25 cellular contexts compared by ENCODE assay signal in genomic region chr1:58398714-58399113, GRCh38.
DNase-seq lines count a peak whose midpoint lies in the region; ATAC-seq, FAIRE-seq and TF ChIP-seq lines count a peak whose summit lies in the region.
"Had no signal": no experiment of that assay in that cellular context is flagged by ENCODE, and none has a peak within 500 bp of the region (broad histone marks: within the 10 kb centered on the region; RNA-seq: fewer than 3 reads in every experiment).

No MANE protein-coding gene starts in this region.

- in situ Hi-C loops in HepG2 (cut with HindIII; ENCODE audit: extremely low pct_ligation_motif_present, low pct_unique_long_range_greater_than_20kb) = no loop called here

- no peak overlapping the region for H4K5ac ChIP-seq in H1 (ENCODE audit: insufficient read length, low read depth, low read length)

- 5% methylated on average over 1 of the region's 1 CpG for WGBS in HepG2 (ENCODE audit: low lambda C conversion rate)
- WGBS in right lobe of liver (ENCODE audit: insufficient coverage, low coverage, low lambda C conversion rate, missing lambda C conversion rate) = 73% methylated on average over 1 of the region's 1 CpG
- WGBS in H1 (ENCODE audit: extremely low coverage in 1 of 2, insufficient coverage in 1 of 2, insufficient read length in 1 of 2, insufficient replicate concordance in 2 of 2, low coverage in 1 of 2, low lambda C conversion rate in 2 of 2, missing lambda C conversion rate in 1 of 2), 2 experiments = 91% methylated on average over 1 of the region's 1 CpG; no CpG with 5 or more reads in 1 of the 2 experiments

- H3K4me3 ChIP-seq in HepG2 (replicated peaks in 1 of 3; ENCODE audit: insufficient read depth in 1 of 3, low read depth in 2 of 3, low read length in 3 of 3) (no peak overlapping the region), right lobe of liver (no peak overlapping the region), H1 (ENCODE audit: extremely low read depth in 1 of 4, insufficient read depth in 2 of 4, low read depth in 3 of 4, low read length in 4 of 4) (no peak overlapping the region)
- H3K4me3 ChIP-seq: BLaER1, GM23338, HAP-1 had no signal

- no peak for TF ChIP-seq RAD21 in HepG2 (CRISPR knock-in tag; IDR thresholded peaks at IDR 0.05)
- no peak for TF ChIP-seq RAD21 in H1 (IDR thresholded peaks at IDR 0.05 in 1 of 2, conservative IDR thresholded peaks at IDR 0.05 in 1 of 2; ENCODE audit: low read depth in 2 of 2, low read length in 2 of 2)

- H3K14ac ChIP-seq in H1 (ENCODE audit: insufficient read length) = no peak overlapping the region

- TF ChIP-seq POLR2A in HepG2 (IDR thresholded peaks at IDR 0.05; ENCODE audit: insufficient read depth in 1 of 2, low read depth in 2 of 2, low read length in 2 of 2) (no peak), right lobe of liver (IDR thresholded peaks at IDR 0.05) (no peak), H1 (IDR thresholded peaks at IDR 0.05; ENCODE audit: control extremely low read depth in 1 of 2, low read depth in 2 of 2, low read length in 2 of 2) (no peak)

- H3K79me2 ChIP-seq in HepG2 (ENCODE audit: insufficient read depth, low read length) (no peaks in the 10 kb centered on the region), H1 (ENCODE audit: control insufficient read depth in 1 of 2, insufficient read depth in 2 of 2, low read length in 2 of 2) (no peaks in the 10 kb centered on the region)

- H3K18ac ChIP-seq in H1 (ENCODE audit: extremely low read depth, low read length) = no peak overlapping the region

- FAIRE-seq in HepG2 (lab: Jason Lieb, UNC) = no peak
- FAIRE-seq in H1 (lab: Jason Lieb, UNC) = no peak
- FAIRE-seq: A204.1, D721Med, GM12892, GM19239, H54 had no signal

- DNase-seq in HepG2 (ENCODE audit: low spot score) = no peak
- DNase-seq in right lobe of liver = no peak
- DNase-seq in Kasumi-1 (lab: John Stamatoyannopoulos, UW) = peak; percentile 36 to 53
- DNase-seq in SKM-1 treated with dmso at 0.1 percent for 144 hours (lab: John Stamatoyannopoulos, UW; ENCODE audit: unreplicated experiment) = peak; percentile 83
- peak in 1 of 2 experiments; percentile 23 for DNase-seq in H1 (ENCODE audit: low read depth in 1 of 2, low spot score in 2 of 2)
- no peak for DNase-seq in activated CD8-positive, alpha-beta memory T cell treated with anti-CD3 and anti-CD28 coated beads, Interleukin-2, amount 50 U/mL, for 48 hours
- DNase-seq in COLO668 (lab: John Stamatoyannopoulos, UW; ENCODE audit: unreplicated experiment) = no peak
- DNase-seq: CD4-positive, CD25-positive, alpha-beta regulatory T cell; CD8-positive, alpha-beta T cell; DMS 273 treated with DMSO at 0.1 percent for 48 hours; DMS79; EL; GDM1; HFFc6 had no signal

- intact Hi-C loops in HepG2 (cut with micrococcal nuclease; ENCODE audit: unreplicated experiment) (no loop called here), right lobe of liver (cut with DNase I) (no loop called here)

- H2BK5ac ChIP-seq in H1 (ENCODE audit: low read depth, low read length) = no peak overlapping the region

- no peak overlapping the region for H2BK120ac ChIP-seq in H1 (replicated peaks; ENCODE audit: low read depth, low read length)

- no peak overlapping the region for H4K8ac ChIP-seq in H1 (ENCODE audit: extremely low read depth, insufficient read depth, low read length)

- CTCF ChIA-PET in HepG2 (lab: Yijun Ruan, JAX; ENCODE audit: low intra/inter-chr PET ratio, low total read pairs) = no interaction called here
- CTCF ChIA-PET in H1 (lab: Charles Lee; ENCODE audit: partially characterized antibody) = no interaction called here

- H3K9me3 ChIP-seq in HepG2 (ENCODE audit: low read length) (no peaks in the 10 kb centered on the region), right lobe of liver (no peaks in the 10 kb centered on the region), H1 (ENCODE audit: insufficient read depth in 2 of 2, low read depth in 1 of 2, low read length in 1 of 2) (no peaks in the 10 kb centered on the region)
- H3K9me3 ChIP-seq: BLaER1, HAP-1 had no signal

- H3K9ac ChIP-seq in HepG2 (ENCODE audit: insufficient read depth, low read depth, low read length) = no peak overlapping the region
- H3K9ac ChIP-seq in H1 (replicated peaks in 1 of 4; ENCODE audit: extremely low read depth in 1 of 4, low read depth in 3 of 4, low read length in 3 of 4) = no peak overlapping the region
- H3K9ac ChIP-seq: BLaER1 had no signal

- H3K4me1 ChIP-seq in HepG2 (ENCODE audit: insufficient read depth, low read length) = peaks cover 17% of the 10 kb centered on the region
- H3K4me1 ChIP-seq in right lobe of liver = no peaks in the 10 kb centered on the region
- peaks cover 2 to 15% (median 8%) of the 10 kb centered on the region in 4 experiments; a peak in 5 of 7 replicates for H3K4me1 ChIP-seq in H1 (replicated peaks in 1 of 4; ENCODE audit: control insufficient read depth in 3 of 4, insufficient read depth in 4 of 4, low read length in 3 of 4)
- H3K4me1 ChIP-seq: BLaER1, HAP-1 had no signal

- no peak overlapping the region for H4K91ac ChIP-seq in H1 (replicated peaks; ENCODE audit: insufficient read length, low read length)

- no peak overlapping the region for H3K56ac ChIP-seq in H1 (replicated peaks; ENCODE audit: insufficient read length, low read depth, low read length)

- BruUV-seq in HepG2 (replicated peaks; lab: Mats Ljungman, UMichigan) = no TSS peak

- POLR2A ChIA-PET in HepG2 (lab: Yijun Ruan, JAX) (no interaction called here), H1 (lab: Charles Lee; ENCODE audit: partially characterized antibody) (no interaction called here)

- TF ChIP-seq EP300 in HepG2 (IDR thresholded peaks at IDR 0.05; ENCODE audit: low read depth in 2 of 2, low read length in 2 of 2) = no peak
- no peak for TF ChIP-seq EP300 in HepG2 (CRISPR knock-in tag; IDR thresholded peaks at IDR 0.05; ENCODE audit: borderline replicate concordance)
- no peak for TF ChIP-seq EP300 in H1 (IDR thresholded peaks at IDR 0.05; ENCODE audit: borderline replicate concordance in 1 of 2, low read depth in 2 of 2, low read length in 2 of 2)

- H2AK5ac ChIP-seq in H1 (ENCODE audit: low read depth, low read length) = no peak overlapping the region

- H3K27ac ChIP-seq in HepG2 (ENCODE audit: extremely low read length, insufficient read depth, low read length) (no peak overlapping the region), right lobe of liver (no peak overlapping the region), H1 (ENCODE audit: low read depth, low read length) (no peak overlapping the region)
- H3K27ac ChIP-seq: 22Rv1, BLaER1, C4-2B had no signal

- TF ChIP-seq CTCF in HepG2 (CRISPR knock-in tag; IDR thresholded peaks at IDR 0.05) (no peak), right lobe of liver (IDR thresholded peaks at IDR 0.05) (no peak), H1 (IDR thresholded peaks at IDR 0.05; ENCODE audit: control extremely low read depth in 1 of 3, insufficient read depth in 1 of 3, low read depth in 1 of 3, low read length in 3 of 3) (no peak)

- H2AFZ ChIP-seq in HepG2 (ENCODE audit: low read length) = no peak overlapping the region
- no peak overlapping the region for H2AFZ ChIP-seq in H1 (ENCODE audit: low read length)
- H2AFZ ChIP-seq: GM23338 had no signal

- H3K79me1 ChIP-seq in H1 (ENCODE audit: low read depth, low read length) = no peaks in the 10 kb centered on the region

- H3K4ac ChIP-seq in H1 (replicated peaks; ENCODE audit: insufficient read length, low read depth, low read length) = no peak overlapping the region

- H3K36me3 ChIP-seq in HepG2 (replicated peaks in 1 of 2; ENCODE audit: control insufficient read depth in 1 of 2, insufficient read depth in 2 of 2, low read length in 2 of 2) = no peaks in the 10 kb centered on the region
- H3K36me3 ChIP-seq in right lobe of liver = no peaks in the 10 kb centered on the region
- no peaks in the 10 kb centered on the region for H3K36me3 ChIP-seq in H1 (ENCODE audit: control insufficient read depth in 2 of 4, insufficient read depth in 4 of 4, low read length in 3 of 4)
- H3K36me3 ChIP-seq: BLaER1, HAP-1 had no signal

- ATAC-seq in HepG2 (no peak), right lobe of liver (no peak), GM21528 (IDR thresholded peaks at IDR 0.05; ENCODE audit: low FRiP score, unreplicated experiment) (no peak)
- ATAC-seq: CD8-positive, alpha-beta T cell; GM23338 had no signal

- H3K23me2 ChIP-seq in H1 (ENCODE audit: low read depth, low read length) = no peaks in the 10 kb centered on the region

- no peak overlapping the region for H2BK15ac ChIP-seq in H1 (ENCODE audit: low read length)

- H2BK20ac ChIP-seq in H1 (ENCODE audit: low read length) = no peak overlapping the region

- H3K27me3 ChIP-seq in HepG2 (ENCODE audit: control insufficient read depth in 1 of 2, insufficient read depth in 2 of 2, low read length in 2 of 2) (no peaks in the 10 kb centered on the region), right lobe of liver (no peaks in the 10 kb centered on the region), H1 (replicated peaks in 1 of 4; ENCODE audit: control insufficient read depth in 3 of 4, extremely low read depth in 1 of 4, insufficient read depth in 3 of 4, low read length in 3 of 4) (no peaks in the 10 kb centered on the region)
- H3K27me3 ChIP-seq: BLaER1 had no signal

- H3K4me2 ChIP-seq in HepG2 (ENCODE audit: low read depth, low read length) (no peak overlapping the region), H1 (ENCODE audit: insufficient read depth in 1 of 2, low read depth in 2 of 2, low read length in 2 of 2) (no peak overlapping the region)
- H3K4me2 ChIP-seq: BLaER1, GM23338 had no signal

- H3K23ac ChIP-seq in H1 (ENCODE audit: insufficient read length) = no peak overlapping the region

- H2BK12ac ChIP-seq in H1 (ENCODE audit: low read depth, low read length) = no peak overlapping the region

- no peaks in the 10 kb centered on the region for H4K20me1 ChIP-seq in HepG2 (ENCODE audit: insufficient read depth, low read length)
- H4K20me1 ChIP-seq in H1 (replicated peaks in 1 of 2; ENCODE audit: control insufficient read depth in 1 of 2, insufficient read depth in 2 of 2, low read length in 2 of 2) = no peaks in the 10 kb centered on the region
- H4K20me1 ChIP-seq: BLaER1 had no signal

TF ChIP-seq in HepG2, 621 proteins besides CTCF, POLR2A, EP300 and RAD21:
- TF ChIP-seq NR1H2 (CRISPR knock-in tag; IDR thresholded peaks at IDR 0.05; ENCODE audit: borderline replicate concordance, low read depth) (no peak), ZNF629 (CRISPR knock-in tag; conservative IDR thresholded peaks at IDR 0.05) (0 out of 2 replicates have a peak, but pooled peaks have one; percentile 42)

TF ChIP-seq in H1, 55 proteins besides CTCF, POLR2A, EP300 and RAD21:
- no peak for TF ChIP-seq CHD1 (IDR thresholded peaks at IDR 0.05; ENCODE audit: low read depth, low read length)
- TF ChIP-seq CBX5 (IDR thresholded peaks at IDR 0.05; ENCODE audit: low read depth, low read length) = no peak
- TF ChIP-seq NANOG (IDR thresholded peaks at IDR 0.05; ENCODE audit: insufficient read depth, low read depth, low read length, poor library complexity, severe bottlenecking) = no peak
- TF ChIP-seq KDM1A (IDR thresholded peaks at IDR 0.05; ENCODE audit: borderline replicate concordance, low read length) = peak; percentile 65
- no peak for TF ChIP-seq RXRA (IDR thresholded peaks at IDR 0.05; ENCODE audit: insufficient read depth, low read depth, low read length)
TF ChIP-seq in H1: peak in this region for 1.

Comparison
In these comparisons a context has a peak if more than half of its experiments do, and no peak if none do; other contexts are left out.
1. DNase-seq: peak in Kasumi-1 (2 of 2) and SKM-1 treated with dmso at 0.1 percent for 144 hours (single experiment); none in HepG2 (single experiment), right lobe of liver (0 of 3), activated CD8-positive, alpha-beta memory T cell treated with anti-CD3 and anti-CD28 coated beads, Interleukin-2, amount 50 U/mL, for 48 hours (single experiment) and COLO668 (single experiment).
2. Of the 41 proteins assayed by ChIP-seq in both HepG2 and H1: peak only in HepG2: none; only in H1: KDM1A; in both: none; in neither: 40.